In the genomic region with DNA sequence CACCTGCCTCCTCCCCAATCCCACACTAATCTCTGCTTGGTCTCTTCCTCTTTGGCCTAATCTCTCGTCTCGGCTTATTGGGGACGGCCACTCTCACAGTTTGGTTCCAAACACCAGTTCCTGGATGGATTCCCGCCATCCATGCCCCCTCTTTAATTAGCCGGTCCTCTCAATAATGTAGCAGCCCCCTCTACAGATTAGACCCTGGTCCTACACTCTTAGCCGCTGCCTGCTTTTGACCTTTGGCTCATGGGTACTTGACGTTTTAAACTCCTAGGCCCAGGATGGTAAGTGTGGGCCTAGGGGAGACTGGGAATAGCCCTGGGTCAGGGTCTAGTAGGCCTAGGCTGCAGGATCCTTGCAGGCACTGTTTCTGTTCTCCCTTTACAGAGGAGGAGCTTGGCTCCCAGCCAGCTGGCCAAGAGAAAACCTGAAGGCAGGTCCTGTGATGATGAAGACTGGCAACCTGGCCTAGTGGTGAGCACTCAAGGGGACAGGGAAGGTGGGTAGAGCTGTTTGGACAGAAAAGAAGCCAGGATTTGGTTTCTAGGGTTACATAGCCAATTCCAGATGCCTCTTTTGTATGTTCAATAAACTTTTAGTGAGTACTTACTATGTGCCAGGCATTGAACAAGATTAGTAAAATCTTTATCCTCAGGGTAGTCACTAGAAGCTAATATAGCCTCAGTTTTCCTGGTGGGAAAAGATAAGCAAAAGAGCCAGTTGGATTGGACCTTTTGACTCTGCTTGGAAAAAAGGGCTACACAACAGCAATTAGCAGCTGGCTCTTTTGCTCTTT, we compare ENCODE assay signal across 6 cellular contexts. TPM values are rescaled to one million over a fixed set of nuclear protein-coding genes. Genes with fewer than 3 reads are reported as not detected.
A peak's percentile ranks its signal among the peaks of the same experiment; 100 is the strongest.
DNase-seq lines count a peak whose midpoint lies in the region; ATAC-seq and TF ChIP-seq lines count a peak whose summit lies in the region.

No MANE protein-coding gene starts in this region.

- peaks cover 46% of the 10 kb centered on the region for H3K4me1 Mint-ChIP-seq in activated T-cell treated with anti-CD3 and anti-CD28 coated beads, Interleukin-2, amount 50 U/mL, for 72 hours (ENCODE audit: low read depth)

- no peak overlapping the region for H3K27ac ChIP-seq in mesodermal cell (ENCODE audit: low read depth, low read length, severe bottlenecking)

- H3K27me3 Mint-ChIP-seq in activated T-cell treated with anti-CD3 and anti-CD28 coated beads, Interleukin-2, amount 50 U/mL, for 72 hours (ENCODE audit: low read depth), result no peaks in the 10 kb centered on the region

- H3K9me3 Mint-ChIP-seq in activated T-cell treated with anti-CD3 and anti-CD28 coated beads, Interleukin-2, amount 50 U/mL, for 72 hours, result no peaks in the 10 kb centered on the region

- peaks cover 37% of the 10 kb centered on the region for H3K36me3 ChIP-seq in mesodermal cell (ENCODE audit: control insufficient read depth, insufficient read depth, low read length)

- H3K4me3 ChIP-seq in NB4 (ENCODE audit: low read depth, low read length) (peak overlapping the region; percentile 96), mesodermal cell (ENCODE audit: extremely low read depth, insufficient read depth, low read length, poor library complexity, severe bottlenecking) (peak overlapping the region; percentile 76)

- H3K27ac Mint-ChIP-seq in activated T-cell treated with anti-CD3 and anti-CD28 coated beads, Interleukin-2, amount 50 U/mL, for 72 hours, result peak overlapping the region; percentile 72

- DNase-seq in GDM1 (lab: John Stamatoyannopoulos, UW), result peak; percentile 31
- peak; percentile 65 for DNase-seq in NB4 (ENCODE audit: low read depth)
- peak; percentile 31 to 37 for DNase-seq in activated T-cell treated with anti-CD3 and anti-CD28 coated beads, Interleukin-2, amount 50 U/mL, for 72 hours
- no peak for DNase-seq in medulla oblongata (ENCODE audit: extremely low spot score)

- H3K4me1 ChIP-seq in mesodermal cell (ENCODE audit: control insufficient read depth, insufficient read depth, low read length, poor library complexity, severe bottlenecking), result peaks cover 12% of the 10 kb centered on the region

- H3K4me3 Mint-ChIP-seq in activated T-cell treated with anti-CD3 and anti-CD28 coated beads, Interleukin-2, amount 50 U/mL, for 72 hours, result peak overlapping the region; percentile 94 to 98

- no peak for TF ChIP-seq POLR2A in NB4 (IDR thresholded peaks at IDR 0.05; ENCODE audit: extremely low read depth, insufficient read length)

- 0 to 4% methylated on average over 7 of the region's 7 CpGs for WGBS in mesodermal cell (ENCODE audit: insufficient coverage in 2 of 2), 2 experiments

- H3K9me3 ChIP-seq in mesodermal cell (ENCODE audit: control insufficient read depth, low read length), result no peaks in the 10 kb centered on the region

- no peak for ATAC-seq in activated T-cell treated with anti-CD3 and anti-CD28 coated beads, Interleukin-2, amount 50 U/mL, for 72 hours (replicated peaks in 1 of 2)
- no peak for ATAC-seq in GM18520 (IDR thresholded peaks at IDR 0.05; ENCODE audit: unreplicated experiment)

- peaks cover 15 to 27% of the 10 kb centered on the region in 2 donors for H3K36me3 Mint-ChIP-seq in activated T-cell treated with anti-CD3 and anti-CD28 coated beads, Interleukin-2, amount 50 U/mL, for 72 hours (ENCODE audit: insufficient read depth in 2 of 2)

- peak; percentile 20 for TF ChIP-seq CTCF in NB4 (IDR thresholded peaks at IDR 0.05; ENCODE audit: low read depth, low read length)

RNA-seq across cellular contexts. Expression of a gene that starts 0.8 kb away (rescaled TPM):
- total RNA-seq in activated T-cell treated with anti-CD3 and anti-CD28 coated beads, Interleukin-2, amount 50 U/mL, for 72 hours, result 10 to 100 TPM; 33.1 to 34.9 TPM
- 16.1 TPM for polyA plus RNA-seq in mesodermal cell (2013, experiment 1 of 2)
- 16.5 TPM for polyA plus RNA-seq in mesodermal cell (2013, experiment 2 of 2)

RNA-seq across cellular contexts. Expression of a gene that starts 45.2 kb away (rescaled TPM):
- under 1 TPM in 1 of 2 donors, not detected in 1; 0.21 TPM for total RNA-seq in activated T-cell treated with anti-CD3 and anti-CD28 coated beads, Interleukin-2, amount 50 U/mL, for 72 hours
- polyA plus RNA-seq in mesodermal cell (2013, experiment 1 of 2), result 1.8 TPM
- 1.5 TPM for polyA plus RNA-seq in mesodermal cell (2013, experiment 2 of 2)

RNA-seq across cellular contexts. Expression of a gene that starts 50.1 kb away (rescaled TPM):
- total RNA-seq in activated T-cell treated with anti-CD3 and anti-CD28 coated beads, Interleukin-2, amount 50 U/mL, for 72 hours, result 10 to 100 TPM; 30.8 to 35.5 TPM
- 83.2 TPM for polyA plus RNA-seq in mesodermal cell (2013, experiment 1 of 2)
- polyA plus RNA-seq in mesodermal cell (2013, experiment 2 of 2), result 65.8 TPM

RNA-seq across cellular contexts. Expression of a gene that starts 55.1 kb away (rescaled TPM):
- 10 to 100 TPM; 47.7 to 53.4 TPM for total RNA-seq in activated T-cell treated with anti-CD3 and anti-CD28 coated beads, Interleukin-2, amount 50 U/mL, for 72 hours
- 77.3 TPM for polyA plus RNA-seq in mesodermal cell (2013, experiment 1 of 2)
- 74.3 TPM for polyA plus RNA-seq in mesodermal cell (2013, experiment 2 of 2)

RNA-seq across cellular contexts. Expression of a gene that starts 55.2 kb away (rescaled TPM):
- 100 to 1,000 TPM; 287 to 303 TPM for total RNA-seq in activated T-cell treated with anti-CD3 and anti-CD28 coated beads, Interleukin-2, amount 50 U/mL, for 72 hours
- 497 TPM for polyA plus RNA-seq in mesodermal cell (2013, experiment 1 of 2)
- 466 TPM for polyA plus RNA-seq in mesodermal cell (2013, experiment 2 of 2)
